ENCODE assay signal across 23 cellular contexts in the genomic region with DNA sequence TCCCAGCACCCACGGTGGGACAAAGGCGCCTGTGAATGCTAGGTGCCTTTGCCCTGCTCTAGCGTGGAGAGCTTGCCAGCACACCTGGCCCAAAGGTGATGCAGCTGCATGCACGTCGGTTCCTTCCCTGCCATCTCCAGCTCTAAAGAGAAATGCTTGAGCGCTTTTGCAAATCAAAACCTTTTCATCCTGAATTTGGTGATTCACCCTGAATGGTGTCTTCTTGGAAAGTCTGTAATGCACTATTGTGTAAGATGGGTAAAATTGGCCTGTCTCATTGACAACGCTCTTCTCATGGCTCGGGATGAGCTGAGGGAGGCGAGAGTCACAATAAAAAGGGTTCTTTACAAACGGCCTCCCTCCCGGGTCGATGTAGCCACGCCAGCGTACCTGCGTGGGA.
"Had no signal": no experiment of that assay in that cellular context is flagged by ENCODE, and none has a peak within 500 bp of the region (broad histone marks: within the 10 kb centered on the region; RNA-seq: fewer than 3 reads in every experiment).

No MANE protein-coding gene starts in this region.

- H3K27me3 Mint-ChIP-seq: activated naive CD8-positive, alpha-beta T cell treated with anti-CD3 and anti-CD28 coated beads, Interleukin-2, amount 10 ng/mL, durations not matched to agents 7 days and 5 days; activated T-cell treated with anti-CD3 and anti-CD28 coated beads, Interleukin-2, amount 50 U/mL, for 24 hours; progenitor cell of endocrine pancreas; stimulated activated naive B cell treated with anti-CD40 and anti-IgM and Interleukin-4, amounts not matched to agents 10 μg/mL and 1 μg/mL and 100 μg/mL, for 72 hours had no signal

- H3K4me1 Mint-ChIP-seq: activated naive CD8-positive, alpha-beta T cell treated with anti-CD3 and anti-CD28 coated beads, Interleukin-2, amount 10 ng/mL, durations not matched to agents 7 days and 5 days; immature natural killer cell; mesothelial cell of epicardium; naive thymus-derived CD8-positive, alpha-beta T cell; stimulated activated naive B cell treated with anti-CD40 and anti-IgM and Interleukin-4, amounts not matched to agents 10 μg/mL and 1 μg/mL and 100 μg/mL, for 72 hours had no signal

- H3K4me3 Mint-ChIP-seq: activated naive CD8-positive, alpha-beta T cell treated with anti-CD3 and anti-CD28 coated beads, Interleukin-2, amount 10 ng/mL, durations not matched to agents 7 days and 5 days; activated T-cell treated with anti-CD3 and anti-CD28 coated beads, Interleukin-2, amount 50 U/mL, for 24 hours; immature natural killer cell; mesothelial cell of epicardium; naive thymus-derived CD8-positive, alpha-beta T cell; stimulated activated naive B cell treated with anti-CD40 and anti-IgM and Interleukin-4, amounts not matched to agents 10 μg/mL and 1 μg/mL and 100 μg/mL, for 72 hours had no signal

- DNase-seq: activated CD4-positive, alpha-beta T cell treated with anti-CD3 and anti-CD28 coated beads for 1 hour; activated CD4-positive, alpha-beta T cell treated with anti-CD3 and anti-CD28 coated beads, Interleukin-2, amount 50 U/mL, for 1 hour; activated naive CD4-positive, alpha-beta T cell treated with Interleukin-2 at 50 U/mL for 16 hours; activated naive CD8-positive, alpha-beta T cell treated with anti-CD3 and anti-CD28 coated beads, Interleukin-2, amount 10 ng/mL, durations not matched to agents 7 days and 5 days; activated T-cell treated with anti-CD3 and anti-CD28 coated beads, Interleukin-2, amount 50 U/mL, for 24 hours; amniotic stem cell; erythroblast; foreskin melanocyte; immature natural killer cell; left lung; naive thymus-derived CD8-positive, alpha-beta T cell; stimulated activated CD4-positive, alpha-beta T cell treated with anti-CD3 and anti-CD28 coated beads, Interleukin-2, amount 100 ng/mL, for 48 hours; stimulated activated CD8-positive, alpha-beta memory T cell treated with anti-CD3 and anti-CD28 coated beads, Interleukin-4, amount 100 ng/mL, for 48 hours; stimulated activated naive B cell treated with anti-CD40 and anti-IgM and Interleukin-4, amounts not matched to agents 10 μg/mL and 1 μg/mL and 100 μg/mL, for 72 hours; transverse colon; uterus; WERI-Rb-1 had no signal

- H3K27ac Mint-ChIP-seq: activated naive CD8-positive, alpha-beta T cell treated with anti-CD3 and anti-CD28 coated beads, Interleukin-2, amount 10 ng/mL, durations not matched to agents 7 days and 5 days; activated T-cell treated with anti-CD3 and anti-CD28 coated beads, Interleukin-2, amount 50 U/mL, for 24 hours; activated T-helper 2 cell treated with anti-CD3 and anti-CD28 coated beads, Interferon-gamma antibody, Interleukin-2, Interleukin-4, amounts not matched to agents 10 μg/mL and 5 μg/mL and 100 μg/mL, durations not matched to agents 14 hours and 24 hours and 36 hours; immature natural killer cell; mesothelial cell of epicardium; naive thymus-derived CD8-positive, alpha-beta T cell; stimulated activated naive B cell treated with anti-CD40 and anti-IgM and Interleukin-4, amounts not matched to agents 10 μg/mL and 1 μg/mL and 100 μg/mL, for 72 hours had no signal

- H3K4me1 ChIP-seq: left lung, transverse colon, uterus had no signal

- H3K27ac ChIP-seq: cardiac muscle cell, left lung, transverse colon, uterus, WERI-Rb-1 had no signal

- H3K27me3 ChIP-seq: cardiac muscle cell, left lung, transverse colon, uterus had no signal

- H3K36me3 Mint-ChIP-seq: activated naive CD8-positive, alpha-beta T cell treated with anti-CD3 and anti-CD28 coated beads, Interleukin-2, amount 10 ng/mL, durations not matched to agents 7 days and 5 days; immature natural killer cell; mesothelial cell of epicardium; naive thymus-derived CD8-positive, alpha-beta T cell; stimulated activated naive B cell treated with anti-CD40 and anti-IgM and Interleukin-4, amounts not matched to agents 10 μg/mL and 1 μg/mL and 100 μg/mL, for 72 hours had no signal

- H3K9me3 ChIP-seq: left lung, transverse colon, uterus had no signal

- FAIRE-seq: endometrium had no signal

- H3K4me3 ChIP-seq: cardiac muscle cell, left lung, lung, transverse colon, uterus had no signal
